Comparison of ENCODE assay signal across 26 cellular contexts in genomic region chr21:27756191-27756590, GRCh38.
"Had no signal": no experiment of that assay in that cellular context is flagged by ENCODE, and none has a peak within 500 bp of the region (broad histone marks: within the 10 kb centered on the region; RNA-seq: fewer than 3 reads in every experiment).

No MANE protein-coding gene starts in this region.

- H3K27ac ChIP-seq: left lung, lower lobe of right lung, pancreas, prostate gland, spleen, testis, thyroid gland, transverse colon, upper lobe of left lung, vagina had no signal

- H3K4me3 ChIP-seq: left lung, lower lobe of right lung, pancreas, prostate gland, spleen, testis, thyroid gland, transverse colon, upper lobe of left lung, vagina had no signal

- DNase-seq: immature natural killer cell; kidney; left colon; left lung; lower lobe of right lung; mammary epithelial cell; mesenchymal stem cell; naive thymus-derived CD8-positive, alpha-beta T cell; nucleus accumbens; pancreas; posterior cingulate gyrus; retina; right cardiac atrium; small intestine; spleen; stimulated activated CD4-positive, alpha-beta T cell treated with anti-CD3 and anti-CD28 coated beads, Interleukin-4, amount 100 ng/mL, for 24 hours; stimulated activated naive CD4-positive, alpha-beta T cell treated with Interleukin-2 at 50 U/mL for 16 hours; stimulated activated naive CD8-positive, alpha-beta T cell treated with anti-CD3 and anti-CD28 coated beads, Interleukin-15, amount 100 ng/mL, for 72 hours; testis; thyroid gland; transverse colon; upper lobe of left lung had no signal

- H3K36me3 ChIP-seq: left lung, lower lobe of right lung, pancreas, prostate gland, spleen, thyroid gland, transverse colon, upper lobe of left lung, vagina had no signal

- H3K4me1 ChIP-seq: left lung, lower lobe of right lung, pancreas, prostate gland, spleen, testis, thyroid gland, vagina had no signal

- H3K9me3 ChIP-seq: left lung, lower lobe of right lung, pancreas, prostate gland, testis, thyroid gland, transverse colon, upper lobe of left lung, vagina had no signal

- H3K27me3 ChIP-seq: left lung, pancreas, spleen, testis, thyroid gland, transverse colon, upper lobe of left lung, vagina had no signal

- ATAC-seq: left colon; left lung; lower lobe of right lung; naive thymus-derived CD8-positive, alpha-beta T cell; pancreas; right cardiac atrium; sciatic nerve; stimulated activated effector memory CD8-positive, alpha-beta T cell treated with anti-CD3 and anti-CD28 coated beads, Interleukin-12 subunit alpha, Interleukin-12 subunit beta, amount 100 ng/mL, for 72 hours; stimulated activated naive CD8-positive, alpha-beta T cell treated with anti-CD3 and anti-CD28 coated beads, Interleukin-15, amount 100 ng/mL, for 72 hours had no signal
